ENCODE assay signal across 19 cellular contexts in genomic region chr5:173746050-173746449, GRCh38.
DNase-seq lines count a peak whose midpoint lies in the region; ATAC-seq and TF ChIP-seq lines count a peak whose summit lies in the region.
"Had no signal": no experiment of that assay in that cellular context is flagged by ENCODE, and none has a peak within 500 bp of the region (broad histone marks: within the 10 kb centered on the region; RNA-seq: fewer than 3 reads in every experiment).

No MANE protein-coding gene starts in this region.

- intact Hi-C loops in activated T-helper 1 cell treated with anti-CD3 and anti-CD28 coated beads, Interleukin-12 subunit alpha, Interleukin-12 subunit beta, Interleukin-2, Interleukin-4 antibody, amounts not matched to agents 30 ng/mL and 10 ng/mL and 1 ng/mL, durations not matched to agents 14 hours and 24 hours and 36 hours (cut with micrococcal nuclease): no loop called here

- no peak overlapping the region for H2BK5ac ChIP-seq in mesenchymal stem cell (ENCODE audit: low read depth, low read length, poor library complexity, severe bottlenecking)

- ATAC-seq in WTC11: peak; percentile 13; the same call in 1 of the 2 replicates
- ATAC-seq in GM19455 (IDR thresholded peaks at IDR 0.05; ENCODE audit: unreplicated experiment): no peak

- H3K9me3 Mint-ChIP-seq in WTC11: peaks cover 5% of the 10 kb centered on the region
- no peaks in the 10 kb centered on the region for H3K9me3 Mint-ChIP-seq in activated T-helper 1 cell treated with anti-CD3 and anti-CD28 coated beads, Interleukin-12 subunit alpha, Interleukin-12 subunit beta, Interleukin-2, Interleukin-4 antibody, amounts not matched to agents 30 ng/mL and 10 ng/mL and 1 ng/mL, durations not matched to agents 14 hours and 24 hours and 36 hours
- H3K9me3 Mint-ChIP-seq: activated naive CD4-positive, alpha-beta T cell treated with anti-CD3 and anti-CD28 coated beads, Interleukin-2, amount 50 U/mL, for 24 hours had no signal

- peak overlapping the region; percentile 25; the same call in 1 of the 2 replicates for H3K4me3 ChIP-seq in HUES6 (ENCODE audit: low read depth, low read length)
- H3K4me3 ChIP-seq in mesenchymal stem cell (ENCODE audit: insufficient read depth in 1 of 2, low read depth in 1 of 2, low read length in 2 of 2): no peak overlapping the region
- H3K4me3 ChIP-seq in smooth muscle cell: no peak overlapping the region
- H3K4me3 ChIP-seq: cardiac muscle cell, ovary, suprapubic skin had no signal

- H3K4ac ChIP-seq in mesenchymal stem cell (ENCODE audit: low read depth in 1 of 2, low read length in 2 of 2): no peak overlapping the region

- H3K27ac Mint-ChIP-seq in WTC11: peak overlapping the region; percentile 96
- H3K27ac Mint-ChIP-seq in activated T-helper 1 cell treated with anti-CD3 and anti-CD28 coated beads, Interleukin-12 subunit alpha, Interleukin-12 subunit beta, Interleukin-2, Interleukin-4 antibody, amounts not matched to agents 30 ng/mL and 10 ng/mL and 1 ng/mL, durations not matched to agents 14 hours and 24 hours and 36 hours: no peak overlapping the region
- H3K27ac Mint-ChIP-seq: activated naive CD4-positive, alpha-beta T cell treated with anti-CD3 and anti-CD28 coated beads, Interleukin-2, amount 50 U/mL, for 24 hours had no signal

- 0 out of 2 replicates have a peak, but pooled peaks cover 2% of the 10 kb centered on the region for H3K36me3 Mint-ChIP-seq in WTC11
- no peaks in the 10 kb centered on the region for H3K36me3 Mint-ChIP-seq in activated T-helper 1 cell treated with anti-CD3 and anti-CD28 coated beads, Interleukin-12 subunit alpha, Interleukin-12 subunit beta, Interleukin-2, Interleukin-4 antibody, amounts not matched to agents 30 ng/mL and 10 ng/mL and 1 ng/mL, durations not matched to agents 14 hours and 24 hours and 36 hours (ENCODE audit: low read depth)
- H3K36me3 Mint-ChIP-seq: activated naive CD4-positive, alpha-beta T cell treated with anti-CD3 and anti-CD28 coated beads, Interleukin-2, amount 50 U/mL, for 24 hours had no signal

- DNase-seq in Caki2 (ENCODE audit: low read depth) (peak; percentile 57), WTC11 (ENCODE audit: low spot score) (no peak), mesenchymal stem cell (peak; percentile 12), smooth muscle cell (lab: John Stamatoyannopoulos, UW; ENCODE audit: unreplicated experiment) (no peak), COLO829 (ENCODE audit: low spot score) (no peak)
- DNase-seq in activated T-helper 1 cell treated with anti-CD3 and anti-CD28 coated beads, Interleukin-12 subunit alpha, Interleukin-12 subunit beta, Interleukin-2, Interleukin-4 antibody, amounts not matched to agents 30 ng/mL and 10 ng/mL and 1 ng/mL, durations not matched to agents 14 hours and 24 hours and 36 hours (ENCODE audit: low spot score): no peak
- DNase-seq: activated T-cell treated with anti-CD3 and anti-CD28 coated beads for 4 hours; effector CD8-positive, alpha-beta T cell; KBM-7; NCI-H1417; ovary; SIG-M5; stimulated activated CD4-positive, alpha-beta T cell treated with anti-CD3 and anti-CD28 coated beads, Interleukin-4, amount 100 ng/mL, for 24 hours; stimulated activated CD8-positive, alpha-beta memory T cell treated with anti-CD3 and anti-CD28 coated beads, Interleukin-4, amount 100 ng/mL, for 48 hours had no signal

- no peak overlapping the region for H3K18ac ChIP-seq in mesenchymal stem cell (ENCODE audit: low read depth in 1 of 2, low read length in 2 of 2)

- no peak overlapping the region for H2BK12ac ChIP-seq in mesenchymal stem cell (ENCODE audit: low read length in 2 of 2)

- no peak overlapping the region for H2BK15ac ChIP-seq in mesenchymal stem cell (ENCODE audit: low read depth, poor library complexity, severe bottlenecking)

- TF ChIP-seq CTCF in WTC11 (IDR thresholded peaks at IDR 0.05) (no peak), smooth muscle cell (IDR thresholded peaks at IDR 0.05; ENCODE audit: borderline replicate concordance, insufficient read depth, poor library complexity, severe bottlenecking) (no peak)

- no peaks in the 10 kb centered on the region for H3F3A ChIP-seq in smooth muscle cell (ENCODE audit: low read depth)

- POLR2A ChIA-PET in WTC11 (lab: Charles Lee): no interaction called here

- peak overlapping the region; percentile 33 for H3K4me3 Mint-ChIP-seq in WTC11
- no peak overlapping the region for H3K4me3 Mint-ChIP-seq in activated T-helper 1 cell treated with anti-CD3 and anti-CD28 coated beads, Interleukin-12 subunit alpha, Interleukin-12 subunit beta, Interleukin-2, Interleukin-4 antibody, amounts not matched to agents 30 ng/mL and 10 ng/mL and 1 ng/mL, durations not matched to agents 14 hours and 24 hours and 36 hours
- H3K4me3 Mint-ChIP-seq: activated naive CD4-positive, alpha-beta T cell treated with anti-CD3 and anti-CD28 coated beads, Interleukin-2, amount 50 U/mL, for 24 hours had no signal

- H2AFZ ChIP-seq in mesenchymal stem cell (ENCODE audit: low read depth, low read length): no peak overlapping the region
- no peak overlapping the region for H2AFZ ChIP-seq in smooth muscle cell (ENCODE audit: low read depth)

- H3K9ac ChIP-seq in HUES6 (ENCODE audit: low read length) (peak overlapping the region; percentile 50), mesenchymal stem cell (ENCODE audit: low read length) (no peak overlapping the region), smooth muscle cell (ENCODE audit: low read depth) (no peak overlapping the region)

- H4K8ac ChIP-seq in mesenchymal stem cell (ENCODE audit: low read length): no peak overlapping the region

- no peak overlapping the region for H3K23ac ChIP-seq in mesenchymal stem cell (ENCODE audit: low read length in 2 of 2)

- H2AK5ac ChIP-seq in mesenchymal stem cell (ENCODE audit: low read length, severe bottlenecking): no peak overlapping the region

- no peak overlapping the region for H3K4me2 ChIP-seq in mesenchymal stem cell (ENCODE audit: low read length, poor library complexity, severe bottlenecking)
- no peak overlapping the region for H3K4me2 ChIP-seq in smooth muscle cell

- H3K36me3 ChIP-seq in HUES6 (ENCODE audit: control insufficient read depth, insufficient read depth, low read length) (no peaks in the 10 kb centered on the region), mesenchymal stem cell (ENCODE audit: control insufficient read depth in 1 of 2, insufficient read depth in 2 of 2, low read depth in 1 of 2, low read length in 2 of 2) (no peaks in the 10 kb centered on the region), smooth muscle cell (ENCODE audit: low read depth) (no peaks in the 10 kb centered on the region)
- H3K36me3 ChIP-seq: cardiac muscle cell, ovary, suprapubic skin had no signal

- H3K14ac ChIP-seq in mesenchymal stem cell (ENCODE audit: low read length in 2 of 2): no peak overlapping the region

- in situ Hi-C loops in Caki2 (cut with HindIII; ENCODE audit: low pct_unique_long_range_greater_than_20kb, low sequenced_read_pairs): no loop called here

- no peaks in the 10 kb centered on the region for H3K79me1 ChIP-seq in mesenchymal stem cell (replicated peaks; ENCODE audit: low read length, poor library complexity, severe bottlenecking)

- no peaks in the 10 kb centered on the region for H4K20me1 ChIP-seq in smooth muscle cell (ENCODE audit: low read depth)

- no peak overlapping the region for H4K91ac ChIP-seq in mesenchymal stem cell (ENCODE audit: low read length)

- WGBS in mesenchymal stem cell: 72% methylated on average over 5 of the region's 5 CpGs
- 51% methylated on average over 5 of the region's 5 CpGs for WGBS in smooth muscle cell (ENCODE audit: low lambda C conversion rate)

- CTCF ChIA-PET in WTC11 (lab: Charles Lee): interaction anchor here (1.3 to 3.0 kb wide), 3 partner anchors 117 to 227 kb away, joined by 3 to 8 read pairs (median 7); no protein-coding TSS in a partner anchor

- H3K9me3 ChIP-seq in HUES6 (ENCODE audit: control insufficient read depth, insufficient read depth, low read depth, low read length): no peaks in the 10 kb centered on the region
- no peaks in the 10 kb centered on the region for H3K9me3 ChIP-seq in mesenchymal stem cell (ENCODE audit: control insufficient read depth, low read length)
- H3K9me3 ChIP-seq in smooth muscle cell (replicated peaks; ENCODE audit: low read depth): no peaks in the 10 kb centered on the region
- H3K9me3 ChIP-seq: ovary, suprapubic skin had no signal

- H2BK120ac ChIP-seq in mesenchymal stem cell (ENCODE audit: low read depth, low read length): no peak overlapping the region

- H3K27me3 Mint-ChIP-seq in WTC11 (ENCODE audit: low read depth): peaks cover 3% of the 10 kb centered on the region; the same call in 1 of the 2 replicates
- peaks cover 2% of the 10 kb centered on the region for H3K27me3 Mint-ChIP-seq in activated T-helper 1 cell treated with anti-CD3 and anti-CD28 coated beads, Interleukin-12 subunit alpha, Interleukin-12 subunit beta, Interleukin-2, Interleukin-4 antibody, amounts not matched to agents 30 ng/mL and 10 ng/mL and 1 ng/mL, durations not matched to agents 14 hours and 24 hours and 36 hours (ENCODE audit: insufficient read depth)
- H3K27me3 Mint-ChIP-seq: activated naive CD4-positive, alpha-beta T cell treated with anti-CD3 and anti-CD28 coated beads, Interleukin-2, amount 50 U/mL, for 24 hours had no signal

- no peaks in the 10 kb centered on the region for H3K27me3 ChIP-seq in HUES6 (ENCODE audit: control insufficient read depth, insufficient read depth, low read length)
- H3K27me3 ChIP-seq in mesenchymal stem cell (ENCODE audit: control insufficient read depth in 1 of 2, insufficient read depth in 1 of 2, low read length in 2 of 2): no peaks in the 10 kb centered on the region
- H3K27me3 ChIP-seq in smooth muscle cell (ENCODE audit: low read depth): no peaks in the 10 kb centered on the region
- H3K27me3 ChIP-seq: cardiac muscle cell, ovary, suprapubic skin had no signal

- H3K4me1 ChIP-seq in HUES6 (ENCODE audit: control insufficient read depth, insufficient read depth, low read length) (peaks cover 42% of the 10 kb centered on the region), mesenchymal stem cell (ENCODE audit: control insufficient read depth, insufficient read depth, low read depth, low read length) (peaks cover 4% of the 10 kb centered on the region), smooth muscle cell (ENCODE audit: low read depth) (peaks cover 19% of the 10 kb centered on the region)
- H3K4me1 ChIP-seq: suprapubic skin had no signal

- peaks cover 47% of the 10 kb centered on the region for H3K4me1 Mint-ChIP-seq in WTC11
- no peaks in the 10 kb centered on the region for H3K4me1 Mint-ChIP-seq in activated T-helper 1 cell treated with anti-CD3 and anti-CD28 coated beads, Interleukin-12 subunit alpha, Interleukin-12 subunit beta, Interleukin-2, Interleukin-4 antibody, amounts not matched to agents 30 ng/mL and 10 ng/mL and 1 ng/mL, durations not matched to agents 14 hours and 24 hours and 36 hours (ENCODE audit: low read depth)
- H3K4me1 Mint-ChIP-seq: activated naive CD4-positive, alpha-beta T cell treated with anti-CD3 and anti-CD28 coated beads, Interleukin-2, amount 50 U/mL, for 24 hours had no signal

- H3K27ac ChIP-seq in HUES6 (ENCODE audit: low read depth, low read length): peak overlapping the region; percentile 72; the same call in 1 of the 2 replicates
- H3K27ac ChIP-seq in mesenchymal stem cell (ENCODE audit: low read length, poor library complexity, severe bottlenecking): no peak overlapping the region
- no peak overlapping the region for H3K27ac ChIP-seq in smooth muscle cell (ENCODE audit: low read depth)
- H3K27ac ChIP-seq: cardiac muscle cell, ovary, suprapubic skin had no signal

- no peaks in the 10 kb centered on the region for H3K79me2 ChIP-seq in smooth muscle cell (ENCODE audit: low read depth)

Comparison
In these comparisons a context has a peak if more than half of its experiments do, and no peak if none do; other contexts are left out.
1. DNase-seq: peak in Caki2 (single experiment) and mesenchymal stem cell (single experiment); none in WTC11 (single experiment), activated T-helper 1 cell treated with anti-CD3 and anti-CD28 coated beads, Interleukin-12 subunit alpha, Interleukin-12 subunit beta, Interleukin-2, Interleukin-4 antibody, amounts not matched to agents 30 ng/mL and 10 ng/mL and 1 ng/mL, durations not matched to agents 14 hours and 24 hours and 36 hours (single experiment), smooth muscle cell (single experiment) and COLO829 (single experiment).